ENCODE assay signal across 8 cellular contexts in genomic region chr11:10309163-10310093, GRCh38. TPM values are rescaled to one million over a fixed set of nuclear protein-coding genes. Genes with fewer than 3 reads are reported as not detected.
A peak's percentile ranks its signal among the peaks of the same experiment; 100 is the strongest.
DNase-seq lines count a peak whose midpoint lies in the region; ATAC-seq and TF ChIP-seq lines count a peak whose summit lies in the region.

No MANE protein-coding gene starts in this region.

- H4K20me1 ChIP-seq in BLaER1 treated with 17β-estradiol and CSF1 and Interleukin-3, amounts not matched to agents 10 nM and 100 nM, result peaks cover 19 to 34% (median 27%) of the 10 kb centered on the region in 11 experiments

- H3K9ac ChIP-seq in BLaER1 treated with 17β-estradiol and CSF1 and Interleukin-3, amounts not matched to agents 10 nM and 100 nM, result peak overlapping the region in 1 of 11 experiments; percentile 15; a peak in 1 of 22 replicates

- H3K4me1 ChIP-seq in BLaER1 treated with 17β-estradiol and CSF1 and Interleukin-3, amounts not matched to agents 10 nM and 100 nM, result peaks cover 18 to 50% (median 45%) of the 10 kb centered on the region in 10 experiments
- peaks cover 27% of the 10 kb centered on the region for H3K4me1 ChIP-seq in mucosa of descending colon (ENCODE audit: low read depth)

- CTCF ChIA-PET in T-cell (lab: Charles Lee), result interaction anchor here (0.5 to 3.8 kb wide), 8 partner anchors 10 to 933 kb away, joined by 3 to 47 read pairs (median 4); no protein-coding TSS in a partner anchor

- peak overlapping the region in 7 of 11 experiments; percentile 84 to 99 (median 97); a peak in 12 of 22 replicates for H3K4me2 ChIP-seq in BLaER1 treated with 17β-estradiol and CSF1 and Interleukin-3, amounts not matched to agents 10 nM and 100 nM

- intact Hi-C loops in mucosa of descending colon (cut with DNase I, micrococcal nuclease), result loop anchor here (5.0 to 10.0 kb wide), 2 partner anchors 102 to 105 kb away; no protein-coding TSS in a partner anchor

- POLR2A ChIA-PET in T-cell (lab: Charles Lee), result interaction anchor here in 1 of 2 donors (0.6 to 0.9 kb wide), 2 partner anchors 11 to 96 kb away, joined by 3 to 7 read pairs; no protein-coding TSS in a partner anchor

- ATAC-seq in mucosa of descending colon (peak; percentile 16), HG03097 (IDR thresholded peaks at IDR 0.05; ENCODE audit: low FRiP score, unreplicated experiment) (no peak), GM21360 (IDR thresholded peaks at IDR 0.05; ENCODE audit: unreplicated experiment) (no peak), T-cell (replicated peaks in 1 of 4) (no peak)

- H3K27ac Mint-ChIP-seq in T-cell, result no peak overlapping the region

- no peaks in the 10 kb centered on the region for H3K9me3 Mint-ChIP-seq in T-cell

- DNase-seq in NCI-H1105 treated with DMSO at 0.1 percent for 48 hours (lab: John Stamatoyannopoulos, UW) (peak; percentile 40), choroid plexus epithelial cell (ENCODE audit: low read depth) (peak; percentile 93), mucosa of descending colon (peak; percentile 69 to 83 (median 83)), T-cell (no peak)
- DNase-seq in stimulated activated CD4-positive, alpha-beta T cell treated with anti-CD3 and anti-CD28 coated beads, Interleukin-12 subunit alpha, Interleukin-12 subunit beta, amount 100 ng/mL, for 4 hours, result no peak

- peak overlapping the region in 3 of 11 experiments; percentile 67 to 85 (median 77); a peak in 2 of 22 replicates for H3K27ac ChIP-seq in BLaER1 treated with 17β-estradiol and CSF1 and Interleukin-3, amounts not matched to agents 10 nM and 100 nM

- TF ChIP-seq CTCF in choroid plexus epithelial cell (conservative IDR thresholded peaks at IDR 0.05; ENCODE audit: low read depth, low read length) (no peak), mucosa of descending colon (IDR thresholded peaks at IDR 0.05) (no peak)

- H3K36me3 Mint-ChIP-seq in T-cell, result no peaks in the 10 kb centered on the region

- peaks cover 24 to 35% (median 29%) of the 10 kb centered on the region in 3 donors for H3K4me1 Mint-ChIP-seq in T-cell

- no peak overlapping the region for H3K4me3 Mint-ChIP-seq in T-cell

- peaks cover 0 to 19% (median 0%) of the 10 kb centered on the region in 11 experiments; a peak in 6 of 22 replicates for H3K36me3 ChIP-seq in BLaER1 treated with 17β-estradiol and CSF1 and Interleukin-3, amounts not matched to agents 10 nM and 100 nM
- no peaks in the 10 kb centered on the region for H3K36me3 ChIP-seq in mucosa of descending colon (ENCODE audit: low read depth)

- peaks cover 0 to 67% (median 60%) of the 10 kb centered on the region in 11 experiments; a peak in 21 of 22 replicates for H3K27me3 ChIP-seq in BLaER1 treated with 17β-estradiol and CSF1 and Interleukin-3, amounts not matched to agents 10 nM and 100 nM

- H3K27me3 Mint-ChIP-seq in T-cell, result peaks cover 25 to 46% of the 10 kb centered on the region in 2 donors

- peak overlapping the region in 1 of 10 experiments; percentile 95; a peak in 1 of 20 replicates for H3K4me3 ChIP-seq in BLaER1 treated with 17β-estradiol and CSF1 and Interleukin-3, amounts not matched to agents 10 nM and 100 nM
- peak overlapping the region; percentile 98 for H3K4me3 ChIP-seq in choroid plexus epithelial cell (ENCODE audit: low read depth, low read length)
- H3K4me3 ChIP-seq in mucosa of descending colon, result no peak overlapping the region

- peaks cover 0 to 18% (median 6%) of the 10 kb centered on the region in 11 experiments; a peak in 10 of 22 replicates for H3K9me3 ChIP-seq in BLaER1 treated with 17β-estradiol and CSF1 and Interleukin-3, amounts not matched to agents 10 nM and 100 nM (replicated peaks in 1 of 11)
- no peaks in the 10 kb centered on the region for H3K9me3 ChIP-seq in mucosa of descending colon

RNA-seq across cellular contexts. Expression of gene ADM, which starts 4.6 kb away (rescaled TPM):
- 100 to 1,000 TPM in 1 of 3 donors, 10 to 100 TPM in 2; 49.5 to 124 (median 72.9) TPM for total RNA-seq in mucosa of descending colon
- 1 to 10 TPM in 1 of 5 donors, under 1 TPM in 3, not detected in 1; 0.37 to 1.2 (median 0.64) TPM for total RNA-seq in T-cell

RNA-seq across cellular contexts. Expression of gene SBF2, which starts 15.4 kb away (rescaled TPM):
- total RNA-seq in mucosa of descending colon, result 10 to 100 TPM; 35.2 to 60.3 (median 48.2) TPM
- total RNA-seq in T-cell, result 10 to 100 TPM in 4 of 5 donors, 1 to 10 TPM in 1; 9.5 to 23.5 (median 13.0) TPM

Comparison
In these comparisons a context has a peak if more than half of its experiments do, and no peak if none do; other contexts are left out.
1. DNase-seq: peak in NCI-H1105 treated with DMSO at 0.1 percent for 48 hours (single experiment), choroid plexus epithelial cell (single experiment) and mucosa of descending colon (3 of 3); none in T-cell (0 of 34) and stimulated activated CD4-positive, alpha-beta T cell treated with anti-CD3 and anti-CD28 coated beads, Interleukin-12 subunit alpha, Interleukin-12 subunit beta, amount 100 ng/mL, for 4 hours (single experiment).
2. RNA of gene ADM, which starts 4.6 kb away (total RNA-seq): 49.5 to 124 TPM in mucosa of descending colon; 0.37 to 1.2 TPM in T-cell; every median in the first group is over 10 times any median in the second.